ENCODE assay signal across 9 cellular contexts in genomic region chr7:4416436-4417092, GRCh38.
DNase-seq lines count a peak whose midpoint lies in the region; ATAC-seq, FAIRE-seq and TF ChIP-seq lines count a peak whose summit lies in the region.
"Had no signal": no experiment of that assay in that cellular context is flagged by ENCODE, and none has a peak within 500 bp of the region (broad histone marks: within the 10 kb centered on the region; RNA-seq: fewer than 3 reads in every experiment).

No MANE protein-coding gene starts in this region.

- CTCF ChIA-PET in K562 (lab: Yijun Ruan, JAX; ENCODE audit: low intra/inter-chr PET ratio), result no interaction called here

- no peak overlapping the region for H3K9ac ChIP-seq in K562 (ENCODE audit: insufficient read depth in 1 of 2, low read depth in 2 of 2, low read length in 2 of 2)

- TF ChIP-seq EP300 in K562 (IDR thresholded peaks at IDR 0.05; ENCODE audit: low read length), result peak; percentile 68; the same call in 1 of the 2 replicates

- in situ Hi-C loops in K562 (cut with MboI), result no loop called here

- no peaks in the 10 kb centered on the region for H3K36me3 ChIP-seq in K562 (ENCODE audit: control insufficient read depth, insufficient read depth, low read length)

- no peak for TF ChIP-seq POLR2A in K562 (conservative IDR thresholded peaks at IDR 0.05)

- H3K9me1 ChIP-seq in K562 (ENCODE audit: control insufficient read depth, insufficient read depth, low read length), result no peaks in the 10 kb centered on the region

- H4K20me1 ChIP-seq in K562 (replicated peaks; ENCODE audit: control insufficient read depth, insufficient read depth, low read length), result no peaks in the 10 kb centered on the region

- FAIRE-seq in K562 (lab: Jason Lieb, UNC), result peak; percentile 64

- H3K27me3 ChIP-seq in K562 (ENCODE audit: control insufficient read depth in 2 of 2, insufficient read depth in 2 of 2, low read length in 2 of 2), result no peaks in the 10 kb centered on the region

- BruUV-seq in K562 (replicated peaks; lab: Mats Ljungman, UMichigan), result no TSS peak

- peak; percentile 53 for ATAC-seq in K562
- ATAC-seq in naive thymus-derived CD8-positive, alpha-beta T cell, result no peak
- no peak for ATAC-seq in GM19452 (IDR thresholded peaks at IDR 0.05; ENCODE audit: unreplicated experiment)
- ATAC-seq in GM18498 (IDR thresholded peaks at IDR 0.05; ENCODE audit: unreplicated experiment), result no peak
- ATAC-seq in GM21390 (IDR thresholded peaks at IDR 0.05; ENCODE audit: unreplicated experiment), result no peak

- no peaks in the 10 kb centered on the region for H3K79me2 ChIP-seq in K562 (ENCODE audit: control insufficient read depth, insufficient read depth, low read length)

- intact Hi-C loops in K562 (cut with micrococcal nuclease), result no loop called here

- WGBS in K562 (ENCODE audit: insufficient coverage, low coverage, missing lambda C conversion rate), result 2% methylated on average over 25 of the region's 25 CpGs

- POLR2A ChIA-PET in K562 (lab: Yijun Ruan, JAX), result interaction anchor here (0.8 to 1.2 kb wide), 2 partner anchors 45 to 554 kb away, joined by 3 to 4 read pairs; no protein-coding TSS in a partner anchor
- POLR2A ChIA-PET in naive thymus-derived CD8-positive, alpha-beta T cell (lab: Charles Lee), result no interaction called here

- H3K4me1 ChIP-seq in K562 (replicated peaks in 1 of 2; ENCODE audit: control insufficient read depth in 2 of 2, insufficient read depth in 2 of 2, low read length in 2 of 2), result no peaks in the 10 kb centered on the region

- H3K36me3 Mint-ChIP-seq in naive thymus-derived CD8-positive, alpha-beta T cell, result peaks cover 0 to 16% (median 1%) of the 10 kb centered on the region in 3 donors

- H3K9me3 ChIP-seq in K562 (replicated peaks; ENCODE audit: control insufficient read depth, insufficient read depth, low read depth, low read length), result no peaks in the 10 kb centered on the region

- H3K27ac ChIP-seq in K562 (ENCODE audit: extremely low read depth, low read depth, low read length), result no peak overlapping the region

- H3K4me3 ChIP-seq in K562, result no peak overlapping the region

- peak overlapping the region in 7 of 10 donors; percentile 43 to 79 (median 56) for H3K4me3 Mint-ChIP-seq in naive thymus-derived CD8-positive, alpha-beta T cell

- H3K4me1 Mint-ChIP-seq in naive thymus-derived CD8-positive, alpha-beta T cell, result peaks cover 0 to 4% (median under 1%) of the 10 kb centered on the region in 4 donors

- no peak overlapping the region for H2AFZ ChIP-seq in K562 (ENCODE audit: low read depth, low read length)

- no peak for TF ChIP-seq RAD21 in K562 (CRISPR knock-in tag; conservative IDR thresholded peaks at IDR 0.05 in 1 of 2, IDR thresholded peaks at IDR 0.05 in 1 of 2)

- DNase-seq in DMS53 (lab: John Stamatoyannopoulos, UW) (peak; percentile 55), NCI-H1105 treated with DMSO at 0.1 percent for 48 hours (lab: John Stamatoyannopoulos, UW) (peak; percentile 64), K562 (ENCODE audit: extremely low read depth in 1 of 4, low spot score in 3 of 4) (peak; percentile 13 to 38 (median 19))
- no peak for DNase-seq in naive thymus-derived CD8-positive, alpha-beta T cell
- DNase-seq in activated CD8-positive, alpha-beta memory T cell treated with anti-CD3 and anti-CD28 coated beads for 24 hours, result no peak
- DNase-seq: activated CD4-positive, alpha-beta T cell treated with anti-CD3 and anti-CD28 coated beads, Interleukin-2, amount 50 U/mL, for 4 hours had no signal

- TF ChIP-seq CTCF in K562 (IDR thresholded peaks at IDR 0.05 in 2 of 3, conservative IDR thresholded peaks at IDR 0.05 in 1 of 3; ENCODE audit: insufficient read depth in 2 of 3, low read depth in 1 of 3, low read length in 3 of 3), result no peak

- H3K9me3 Mint-ChIP-seq in naive thymus-derived CD8-positive, alpha-beta T cell, result peaks cover 7 to 34% (median 18%) of the 10 kb centered on the region in 9 donors

- peaks cover 0 to 17% (median 14%) of the 10 kb centered on the region in 5 donors for H3K27me3 Mint-ChIP-seq in naive thymus-derived CD8-positive, alpha-beta T cell

- H3K27ac Mint-ChIP-seq in naive thymus-derived CD8-positive, alpha-beta T cell, result no peak overlapping the region

- no peak overlapping the region; the same call in 1 of the 2 replicates for H3K4me2 ChIP-seq in K562 (ENCODE audit: insufficient read depth, low read length)

TF ChIP-seq in K562, 482 proteins besides CTCF, POLR2A, EP300 and RAD21 (continues in another document):
- TF ChIP-seq ZBTB40 (IDR thresholded peaks at IDR 0.05) (peak; percentile 63), ZBTB40 (CRISPR knock-in tag; IDR thresholded peaks at IDR 0.05) (no peak), MAFK (IDR thresholded peaks at IDR 0.05; ENCODE audit: low read length) (peak; percentile 58)

Comparison
In these comparisons a context has a peak if more than half of its experiments do, and no peak if none do; other contexts are left out.
1. DNase-seq: peak in DMS53 (single experiment), NCI-H1105 treated with DMSO at 0.1 percent for 48 hours (single experiment) and K562 (4 of 4); none in naive thymus-derived CD8-positive, alpha-beta T cell (0 of 10) and activated CD8-positive, alpha-beta memory T cell treated with anti-CD3 and anti-CD28 coated beads for 24 hours (single experiment).